In the genomic region with DNA sequence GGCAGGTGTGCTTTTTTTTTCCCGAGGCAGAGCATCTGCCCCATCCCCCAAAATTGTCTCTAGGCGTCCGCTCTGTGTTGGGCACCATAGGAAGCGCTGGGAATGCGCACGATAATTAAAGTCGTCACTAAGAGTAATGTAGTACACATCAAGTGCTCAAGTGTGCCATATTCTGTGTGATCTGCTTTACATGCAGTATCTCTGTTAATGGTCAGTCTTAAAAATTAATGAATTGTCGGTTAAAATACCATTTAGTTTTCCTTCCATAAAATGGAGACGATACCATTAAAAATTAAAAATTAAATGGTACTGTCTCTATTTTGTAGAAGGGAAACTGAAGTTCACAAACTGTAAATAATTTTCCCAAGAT, we compare ENCODE assay signal across 6 cellular contexts. TPM values are rescaled to one million over a fixed set of nuclear protein-coding genes. Genes with fewer than 3 reads are reported as not detected.
DNase-seq lines count a peak whose midpoint lies in the region; ATAC-seq lines count a peak whose summit lies in the region.

No MANE protein-coding gene starts in this region.

- DNase-seq in activated naive CD8-positive, alpha-beta T cell treated with anti-CD3 and anti-CD28 coated beads, Interleukin-2, amount 50 U/mL, for 24 hours: no peak
- DNase-seq in GF-D8 (lab: John Stamatoyannopoulos, UW): no peak
- no peak for DNase-seq in cerebellum (ENCODE audit: low spot score)

- H3K36me3 Mint-ChIP-seq in activated naive CD8-positive, alpha-beta T cell treated with anti-CD3 and anti-CD28 coated beads, Interleukin-2, amount 50 U/mL, for 24 hours (ENCODE audit: low read depth): peaks cover 38% of the 10 kb centered on the region

- peak; percentile 11 for ATAC-seq in HG02588 (IDR thresholded peaks at IDR 0.05; ENCODE audit: unreplicated experiment)
- ATAC-seq in activated naive CD8-positive, alpha-beta T cell treated with anti-CD3 and anti-CD28 coated beads, Interleukin-2, amount 50 U/mL, for 24 hours: peak; percentile 14

- peak overlapping the region; percentile 99 for H3K27ac ChIP-seq in BLaER1
- H3K27ac ChIP-seq in muscle layer of colon (ENCODE audit: low read depth, low read length): peak overlapping the region; percentile 91

- H3K9me3 ChIP-seq in BLaER1: no peaks in the 10 kb centered on the region; the same call in 1 of the 2 replicates
- H3K9me3 ChIP-seq in muscle layer of colon (ENCODE audit: low read length): no peaks in the 10 kb centered on the region

- no peaks in the 10 kb centered on the region for H3K27me3 Mint-ChIP-seq in activated naive CD8-positive, alpha-beta T cell treated with anti-CD3 and anti-CD28 coated beads, Interleukin-2, amount 50 U/mL, for 24 hours

- H3K9me3 Mint-ChIP-seq in activated naive CD8-positive, alpha-beta T cell treated with anti-CD3 and anti-CD28 coated beads, Interleukin-2, amount 50 U/mL, for 24 hours: no peaks in the 10 kb centered on the region

- peaks cover 64% of the 10 kb centered on the region for H3K4me1 ChIP-seq in BLaER1
- H3K4me1 ChIP-seq in muscle layer of colon (ENCODE audit: insufficient read depth, low read length): peaks cover 38% of the 10 kb centered on the region

- peak overlapping the region; percentile 99 for H3K4me3 Mint-ChIP-seq in activated naive CD8-positive, alpha-beta T cell treated with anti-CD3 and anti-CD28 coated beads, Interleukin-2, amount 50 U/mL, for 24 hours

- H3K9ac ChIP-seq in BLaER1: peak overlapping the region; percentile 99
- H3K9ac ChIP-seq in muscle layer of colon (ENCODE audit: low read length): peak overlapping the region; percentile 86

- peaks cover 44% of the 10 kb centered on the region for H4K20me1 ChIP-seq in BLaER1

- H3K4me3 ChIP-seq in BLaER1 (peak overlapping the region; percentile 98), muscle layer of colon (ENCODE audit: low read depth in 1 of 2, low read length in 2 of 2) (peak overlapping the region; percentile 62 to 93)

- H3K27ac Mint-ChIP-seq in activated naive CD8-positive, alpha-beta T cell treated with anti-CD3 and anti-CD28 coated beads, Interleukin-2, amount 50 U/mL, for 24 hours: peak overlapping the region; percentile 100

- no peaks in the 10 kb centered on the region for H3K27me3 ChIP-seq in BLaER1
- H3K27me3 ChIP-seq in muscle layer of colon (ENCODE audit: control insufficient read depth in 1 of 2, insufficient read depth in 2 of 2, low read length in 2 of 2): no peaks in the 10 kb centered on the region

- H3K36me3 ChIP-seq in BLaER1: peaks cover 20% of the 10 kb centered on the region; the same call in 1 of the 2 replicates
- no peaks in the 10 kb centered on the region for H3K36me3 ChIP-seq in muscle layer of colon (ENCODE audit: insufficient read depth, low read length)

- H3K4me1 Mint-ChIP-seq in activated naive CD8-positive, alpha-beta T cell treated with anti-CD3 and anti-CD28 coated beads, Interleukin-2, amount 50 U/mL, for 24 hours: peaks cover 69% of the 10 kb centered on the region

- peak overlapping the region; percentile 87 for H3K4me2 ChIP-seq in BLaER1

RNA-seq across cellular contexts. Expression of gene CCT8, which starts 0.5 kb away (rescaled TPM):
- 103 TPM for total RNA-seq in cerebellum

RNA-seq across cellular contexts. Expression of gene USP16, which starts 49.5 kb away (rescaled TPM):
- 27.5 TPM for total RNA-seq in cerebellum

RNA-seq across cellular contexts. Expression of gene RWDD2B, which starts 54.8 kb away (rescaled TPM):
- total RNA-seq in cerebellum: 8.0 TPM

RNA-seq across cellular contexts. Expression of gene MAP3K7CL, which starts 56.5 kb away (rescaled TPM):
- total RNA-seq in cerebellum: 2.5 TPM
